8 cellular contexts compared by ENCODE assay signal in genomic region chr2:120441744-120442471, GRCh38.
DNase-seq lines count a peak whose midpoint lies in the region; ATAC-seq and TF ChIP-seq lines count a peak whose summit lies in the region.

No MANE protein-coding gene starts in this region.

- intact Hi-C loops in upper lobe of right lung (cut with DNase I): no loop called here
- intact Hi-C loops in CD4-positive, alpha-beta memory T cell (cut with micrococcal nuclease): no loop called here

- CTCF ChIA-PET in CD4-positive, alpha-beta memory T cell (lab: Charles Lee; ENCODE audit: partially characterized antibody): no interaction called here

- H3K27ac ChIP-seq in upper lobe of right lung: peak overlapping the region; percentile 75
- no peak overlapping the region for H3K27ac ChIP-seq in CD4-positive, alpha-beta memory T cell (ENCODE audit: low read depth, low read length)

- H3K4me3 ChIP-seq in upper lobe of right lung: peak overlapping the region; percentile 48
- H3K4me3 ChIP-seq in CD4-positive, alpha-beta memory T cell (ENCODE audit: low read length in 2 of 2): no peak overlapping the region

- H3K36me3 ChIP-seq in upper lobe of right lung: no peaks in the 10 kb centered on the region
- H3K36me3 ChIP-seq in CD4-positive, alpha-beta memory T cell (ENCODE audit: insufficient read depth, low read length): no peaks in the 10 kb centered on the region

- peak; percentile 85 for DNase-seq in AG20443 (ENCODE audit: low spot score)
- peak; percentile 61 for DNase-seq in NCI-H2081 treated with DMSO at 0.1 percent for 48 hours (lab: John Stamatoyannopoulos, UW)
- DNase-seq in ecto neural progenitor cell (ENCODE audit: low spot score): peak; percentile 68
- peak; percentile 83 for DNase-seq in medulla oblongata (ENCODE audit: extremely low spot score)
- DNase-seq in upper lobe of right lung: peak; percentile 85
- DNase-seq in CD4-positive, alpha-beta memory T cell: no peak
- DNase-seq in effector memory CD8-positive, alpha-beta T cell: no peak

- H3K9me3 Mint-ChIP-seq in CD4-positive, alpha-beta memory T cell: peaks cover 0 to 2% (median 0%) of the 10 kb centered on the region in 8 donors
- H3K9me3 Mint-ChIP-seq in effector memory CD8-positive, alpha-beta T cell: no peaks in the 10 kb centered on the region

- ATAC-seq in upper lobe of right lung (peak; percentile 69), HG03565 (IDR thresholded peaks at IDR 0.05; ENCODE audit: unreplicated experiment) (no peak)
- ATAC-seq in effector memory CD8-positive, alpha-beta T cell (replicated peaks): no peak

- POLR2A ChIA-PET in CD4-positive, alpha-beta memory T cell (lab: Charles Lee; ENCODE audit: partially characterized antibody): no interaction called here

- peak overlapping the region in 1 of 7 donors; percentile 25 for H3K27ac Mint-ChIP-seq in CD4-positive, alpha-beta memory T cell
- H3K27ac Mint-ChIP-seq in effector memory CD8-positive, alpha-beta T cell: no peak overlapping the region

- H3K27me3 Mint-ChIP-seq in CD4-positive, alpha-beta memory T cell: peaks cover 28 to 45% of the 10 kb centered on the region in 2 donors
- H3K27me3 Mint-ChIP-seq in effector memory CD8-positive, alpha-beta T cell: peaks cover 69 to 97% of the 10 kb centered on the region in 2 donors

- no peaks in the 10 kb centered on the region for H3K9me3 ChIP-seq in upper lobe of right lung
- no peaks in the 10 kb centered on the region for H3K9me3 ChIP-seq in CD4-positive, alpha-beta memory T cell (ENCODE audit: control insufficient read depth in 1 of 2, low read length in 2 of 2)

- H3K36me3 Mint-ChIP-seq in CD4-positive, alpha-beta memory T cell: no peaks in the 10 kb centered on the region
- no peaks in the 10 kb centered on the region for H3K36me3 Mint-ChIP-seq in effector memory CD8-positive, alpha-beta T cell (ENCODE audit: insufficient read depth)

- peaks cover 3% of the 10 kb centered on the region for H3K4me1 ChIP-seq in upper lobe of right lung
- peaks cover 4% of the 10 kb centered on the region for H3K4me1 ChIP-seq in CD4-positive, alpha-beta memory T cell (ENCODE audit: insufficient read depth, low read length)

- H3K27me3 ChIP-seq in upper lobe of right lung: peaks cover 26% of the 10 kb centered on the region
- no peaks in the 10 kb centered on the region for H3K27me3 ChIP-seq in CD4-positive, alpha-beta memory T cell (ENCODE audit: insufficient read depth, low read length)

- no peak for TF ChIP-seq CTCF in upper lobe of right lung (IDR thresholded peaks at IDR 0.05)

- peaks cover 0 to 10% (median 3%) of the 10 kb centered on the region in 4 donors for H3K4me1 Mint-ChIP-seq in CD4-positive, alpha-beta memory T cell
- no peaks in the 10 kb centered on the region for H3K4me1 Mint-ChIP-seq in effector memory CD8-positive, alpha-beta T cell (ENCODE audit: low read depth in 2 of 2)

- peak overlapping the region in 3 of 8 donors; percentile 38 to 60 (median 54) for H3K4me3 Mint-ChIP-seq in CD4-positive, alpha-beta memory T cell
- H3K4me3 Mint-ChIP-seq in effector memory CD8-positive, alpha-beta T cell: peak overlapping the region in 1 of 2 donors; percentile 25

Comparison
In these comparisons a context has a peak if more than half of its experiments do, and no peak if none do; other contexts are left out.
1. DNase-seq: peak in AG20443 (single experiment), NCI-H2081 treated with DMSO at 0.1 percent for 48 hours (single experiment), ecto neural progenitor cell (single experiment), medulla oblongata (single experiment) and upper lobe of right lung (single experiment); none in CD4-positive, alpha-beta memory T cell (0 of 5) and effector memory CD8-positive, alpha-beta T cell (0 of 3).